8 cellular contexts compared by ENCODE assay signal in the genomic region with DNA sequence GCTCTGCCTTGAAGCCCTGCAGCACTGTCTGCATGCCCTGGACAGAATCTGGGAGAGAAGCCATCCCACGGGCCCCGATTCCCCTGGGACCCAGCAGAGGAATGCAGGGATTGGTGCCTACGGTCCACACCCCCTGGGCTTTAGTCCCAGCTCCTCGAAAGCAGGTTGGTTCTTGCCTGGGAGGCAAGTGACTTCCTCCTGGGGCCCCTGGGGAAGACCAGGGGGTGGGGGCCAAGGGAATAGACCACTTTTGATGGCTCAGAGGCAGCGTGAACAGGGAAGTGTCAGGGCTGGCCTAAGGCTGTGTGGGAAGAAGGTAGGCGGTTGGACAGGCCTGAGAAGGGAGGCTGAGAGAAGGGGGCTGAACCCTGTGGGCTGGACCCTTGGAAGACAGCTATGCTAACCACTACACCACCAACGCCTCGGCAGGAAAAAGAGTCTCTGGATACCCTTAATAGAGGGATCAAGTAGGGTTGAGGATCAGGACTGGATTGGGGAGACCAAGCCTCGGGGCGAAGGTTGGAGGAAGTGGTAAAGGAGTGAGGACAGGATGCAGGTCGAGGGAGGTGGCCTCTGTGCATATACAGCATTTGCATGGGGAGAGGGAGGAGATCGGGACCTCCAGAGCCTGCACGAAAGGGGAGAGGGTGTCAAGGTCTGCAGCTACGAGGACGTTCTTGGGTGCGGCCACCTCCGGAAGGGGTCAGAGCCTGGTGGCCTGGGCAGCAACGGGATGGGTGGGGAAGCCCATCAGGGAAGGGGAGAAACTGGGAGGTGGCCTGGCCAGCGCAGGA. TPM values are rescaled to one million over a fixed set of nuclear protein-coding genes. Genes with fewer than 3 reads are reported as not detected.
DNase-seq lines count a peak whose midpoint lies in the region; ATAC-seq, FAIRE-seq and TF ChIP-seq lines count a peak whose summit lies in the region.

No MANE protein-coding gene starts in this region.

- peaks cover 52% of the 10 kb centered on the region for H4K20me1 ChIP-seq in BLaER1

- H3K27ac ChIP-seq in BLaER1 (peak overlapping the region; percentile 94), kidney (ENCODE audit: low read depth in 2 of 2, low read length in 2 of 2) (peak overlapping the region; percentile 64 to 67)

- no peak for TF ChIP-seq CTCF in astrocyte of the spinal cord (IDR thresholded peaks at IDR 0.05; ENCODE audit: low read depth, low read length)
- TF ChIP-seq CTCF in kidney (IDR thresholded peaks at IDR 0.05; ENCODE audit: borderline replicate concordance, extremely low read depth, insufficient read depth) = no peak

- peak overlapping the region; percentile 100 for H3K4me2 ChIP-seq in BLaER1

- peak; percentile 12 for ATAC-seq in GM19035 (IDR thresholded peaks at IDR 0.05; ENCODE audit: unreplicated experiment)
- ATAC-seq in stimulated activated naive CD8-positive, alpha-beta T cell treated with anti-CD3 and anti-CD28 coated beads, Interleukin-15, Interleukin-2, amounts not matched to agents 100 U/mL and 50 U/mL, for 24 hours = no peak

- H3K9me3 ChIP-seq in BLaER1 (no peaks in the 10 kb centered on the region), kidney (ENCODE audit: control insufficient read depth in 1 of 2, low read length in 2 of 2) (no peaks in the 10 kb centered on the region)

- peak overlapping the region; percentile 94 for H3K9ac ChIP-seq in BLaER1
- H3K9ac ChIP-seq in kidney (ENCODE audit: low read length in 2 of 2) = peak overlapping the region; percentile 71 to 86

- H3K4me3 ChIP-seq in BLaER1 (peak overlapping the region; percentile 98), astrocyte of the spinal cord (ENCODE audit: low read depth, low read length) (peak overlapping the region; percentile 71), kidney (ENCODE audit: low read length in 2 of 2) (peak overlapping the region; percentile 88 to 91)

- FAIRE-seq in kidney (lab: Jason Lieb, UNC) = no peak

- H3K36me3 ChIP-seq in BLaER1 = peaks cover 41% of the 10 kb centered on the region
- H3K36me3 ChIP-seq in kidney (ENCODE audit: control insufficient read depth in 1 of 2, insufficient read depth in 2 of 2, low read length in 2 of 2) = peaks cover 6 to 15% of the 10 kb centered on the region in 2 donors

- in situ Hi-C loops in astrocyte of the spinal cord (cut with HindIII; ENCODE audit: low sequenced_read_pairs) = no loop called here

- DNase-seq in M059J (ENCODE audit: low read depth) = peak; percentile 28
- peak; percentile 40 for DNase-seq in astrocyte of the spinal cord (ENCODE audit: low read depth, low spot score)
- no peak for DNase-seq in kidney
- peak; percentile 29 for DNase-seq in stimulated activated naive CD8-positive, alpha-beta T cell treated with anti-CD3 and anti-CD28 coated beads, Interleukin-15, Interleukin-2, amounts not matched to agents 100 U/mL and 50 U/mL, for 24 hours
- no peak for DNase-seq in HuH-7.5 (ENCODE audit: low spot score)
- DNase-seq in NCI-H187 treated with DMSO at 0.1 percent for 48 hours (lab: John Stamatoyannopoulos, UW) = no peak

- intact Hi-C loops in kidney (cut with DNase I) = no loop called here

- H3K4me1 ChIP-seq in BLaER1 = peaks cover 27% of the 10 kb centered on the region
- H3K4me1 ChIP-seq in kidney (ENCODE audit: control insufficient read depth in 1 of 2, insufficient read depth in 1 of 2, low read depth in 1 of 2, low read length in 2 of 2) = peaks cover 0 to 16% of the 10 kb centered on the region in 2 donors

- no peaks in the 10 kb centered on the region for H3K27me3 ChIP-seq in BLaER1

RNA-seq across cellular contexts. Expression of gene DPP9, which starts 0.8 kb away (rescaled TPM):
- 67.0 and 71.4 TPM in 2 replicates for total RNA-seq in M059J (2014; rRNA removed; shearing (Covaris generic))
- total RNA-seq in kidney = 61.9 TPM
- polyA plus RNA-seq in kidney (ENCODE audit: insufficient read depth, low read depth, low replicate concordance) = 14.0 TPM

RNA-seq across cellular contexts. Expression of gene MYDGF, which starts 52.7 kb away (rescaled TPM):
- 276 and 367 TPM in 2 replicates for total RNA-seq in M059J (2014; rRNA removed; shearing (Covaris generic))
- 75.8 TPM for total RNA-seq in kidney
- 85.5 TPM for polyA plus RNA-seq in kidney (ENCODE audit: insufficient read depth, low read depth, low replicate concordance)

Comparison
In these comparisons a context has a peak if more than half of its experiments do, and no peak if none do; other contexts are left out.
1. DNase-seq: peak in M059J (single experiment), astrocyte of the spinal cord (single experiment) and stimulated activated naive CD8-positive, alpha-beta T cell treated with anti-CD3 and anti-CD28 coated beads, Interleukin-15, Interleukin-2, amounts not matched to agents 100 U/mL and 50 U/mL, for 24 hours (single experiment); none in kidney (single experiment), HuH-7.5 (single experiment) and NCI-H187 treated with DMSO at 0.1 percent for 48 hours (single experiment).
2. Peak in every context shown above with its lines, with median percentiles within 50 percentile points of each other: H3K4me3 ChIP-seq.